ENCODE assay signal across 9 cellular contexts in genomic region chr3:186772886-186773417, GRCh38. TPM values are rescaled to one million over a fixed set of nuclear protein-coding genes. Genes with fewer than 3 reads are reported as not detected.
DNase-seq lines count a peak whose midpoint lies in the region; ATAC-seq and TF ChIP-seq lines count a peak whose summit lies in the region.
"Had no signal": no experiment of that assay in that cellular context is flagged by ENCODE, and none has a peak within 500 bp of the region (broad histone marks: within the 10 kb centered on the region; RNA-seq: fewer than 3 reads in every experiment).

No MANE protein-coding gene starts in this region.

- peak overlapping the region; percentile 54 to 55 for H3K4me3 ChIP-seq in neutrophil (ENCODE audit: low read depth in 1 of 2, low read length in 1 of 2)
- H3K4me3 ChIP-seq in testis: peak overlapping the region; percentile 46 to 53
- H3K4me3 ChIP-seq: SK-N-MC had no signal

- 17 to 18% methylated on average over 14 to 19 of the region's 19 CpGs for WGBS in testis, 2 donors

- no peak for TF ChIP-seq POLR2A in testis (IDR thresholded peaks at IDR 0.05)

- peak; percentile 92 for ATAC-seq in GM21447 (IDR thresholded peaks at IDR 0.05; ENCODE audit: unreplicated experiment)

- H3K4me1 ChIP-seq in neutrophil (ENCODE audit: control insufficient read depth in 1 of 2, insufficient read depth in 1 of 2, low read depth in 1 of 2, low read length in 1 of 2) (peaks cover 12 to 14% of the 10 kb centered on the region in 2 experiments), testis (no peaks in the 10 kb centered on the region)

- H3K36me3 ChIP-seq in neutrophil (no peaks in the 10 kb centered on the region), testis (ENCODE audit: low read depth, missing control alignments) (no peaks in the 10 kb centered on the region)

- DNase-seq in EH (ENCODE audit: low read depth): peak; percentile 67
- peak; percentile 53 for DNase-seq in M059J (ENCODE audit: low read depth)
- peak; percentile 62 for DNase-seq in activated T-cell treated with anti-CD3 and anti-CD28 coated beads, Interleukin-2, amount 50 U/mL, for 1 hour
- peak; percentile 24 for DNase-seq in fibroblast of peridontal ligament (ENCODE audit: extremely low read depth)
- peak; percentile 79 for DNase-seq in testis
- no peak for DNase-seq in DMS153 treated with DMSO at 0.1 percent for 48 hours (lab: John Stamatoyannopoulos, UW; ENCODE audit: unreplicated experiment)

- no peak for TF ChIP-seq CTCF in neutrophil (IDR thresholded peaks at IDR 0.05)
- TF ChIP-seq CTCF in testis (IDR thresholded peaks at IDR 0.05): no peak

- H3K27ac ChIP-seq in neutrophil: no peak overlapping the region
- H3K27ac ChIP-seq in testis: peak overlapping the region in 1 of 2 donors; percentile 71
- H3K27ac ChIP-seq: SK-N-MC had no signal

- intact Hi-C loops in testis (cut with DNase I; ENCODE audit: low total_unique reads): no loop called here

- H3K27me3 ChIP-seq in neutrophil (peaks cover 28% of the 10 kb centered on the region), testis (no peaks in the 10 kb centered on the region)

- no peaks in the 10 kb centered on the region for H3K9me3 ChIP-seq in neutrophil
- H3K9me3 ChIP-seq in testis: no peaks in the 10 kb centered on the region

RNA-seq across cellular contexts. Expression of gene EIF4A2, which starts 10.4 kb away (rescaled TPM):
- total RNA-seq in M059J (2014; rRNA removed; shearing (Covaris generic)): 508 and 726 TPM in 2 replicates
- total RNA-seq in testis: 100 to 1,000 TPM; 275 to 283 TPM
- polyA plus RNA-seq in testis (ENCODE audit: insufficient read depth, low read depth, low replicate concordance): 357 TPM

RNA-seq across cellular contexts. Expression of gene RFC4, which starts 33.3 kb away (rescaled TPM):
- total RNA-seq in M059J (2014; rRNA removed; shearing (Covaris generic)): 113 and 141 TPM in 2 replicates
- total RNA-seq in testis: 10 to 100 TPM; 25.1 to 26.2 TPM
- 30.1 TPM for polyA plus RNA-seq in testis (ENCODE audit: insufficient read depth, low read depth, low replicate concordance)

RNA-seq across cellular contexts. Expression of gene KNG1, which starts 55.8 kb away (rescaled TPM):
- total RNA-seq in M059J (2014; rRNA removed; shearing (Covaris generic)): not detected in 2 replicates
- under 1 TPM; 0.31 to 0.43 TPM for total RNA-seq in testis
- 0.34 TPM for polyA plus RNA-seq in testis (ENCODE audit: insufficient read depth, low read depth, low replicate concordance)
